8 cellular contexts compared by ENCODE assay signal in the genomic region with DNA sequence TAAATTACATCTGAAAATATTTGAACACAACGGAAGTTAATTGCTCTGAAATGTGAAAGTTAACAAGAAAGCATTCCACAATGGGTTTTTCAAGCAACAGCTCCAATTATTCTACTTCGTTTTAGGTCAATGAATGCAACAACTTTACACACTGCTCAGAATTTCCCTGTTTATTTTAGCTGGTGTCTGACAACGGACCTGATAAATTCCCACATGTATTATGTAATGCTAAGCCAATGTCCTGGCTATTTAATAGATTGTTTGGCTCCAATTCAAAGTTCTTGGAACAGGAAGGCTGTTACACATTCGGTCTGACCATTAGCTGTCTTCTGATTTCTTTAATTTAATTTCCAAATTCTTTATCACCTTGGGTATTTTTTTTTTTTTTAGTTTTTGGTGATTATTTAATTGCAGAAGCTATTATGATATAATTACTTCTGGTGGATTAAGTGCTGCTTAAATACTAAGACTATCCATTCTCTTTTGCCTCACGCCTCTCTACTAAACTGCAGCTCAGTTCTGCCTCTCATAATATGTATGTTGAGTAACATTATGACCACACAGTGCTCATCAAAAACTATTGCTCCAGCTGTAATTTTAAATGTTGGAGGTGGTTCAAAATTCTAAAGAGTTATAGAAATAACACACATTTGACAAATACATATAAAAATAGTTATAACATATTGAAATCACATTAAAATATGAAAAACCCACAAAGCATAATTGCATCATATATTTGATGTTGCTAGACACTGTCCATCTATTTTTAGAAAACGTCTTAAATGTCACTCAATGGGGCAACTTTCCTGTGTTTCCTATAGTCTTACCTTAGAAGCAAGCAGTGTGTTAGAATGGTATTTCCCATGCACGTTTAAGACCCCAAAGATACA. TPM values are rescaled to one million over a fixed set of nuclear protein-coding genes. Genes with fewer than 3 reads are reported as not detected.
DNase-seq lines count a peak whose midpoint lies in the region; ATAC-seq, FAIRE-seq and TF ChIP-seq lines count a peak whose summit lies in the region.
"Had no signal": no experiment of that assay in that cellular context is flagged by ENCODE, and none has a peak within 500 bp of the region (broad histone marks: within the 10 kb centered on the region; RNA-seq: fewer than 3 reads in every experiment).

No MANE protein-coding gene starts in this region.

- TF ChIP-seq CTCF in LNCaP clone FGC (IDR thresholded peaks at IDR 0.05; ENCODE audit: control insufficient read depth, extremely low read depth, insufficient read depth) (no peak), thyroid gland (IDR thresholded peaks at IDR 0.05) (no peak)

- intact Hi-C loops in thyroid gland (cut with DNase I), result no loop called here

- FAIRE-seq in islet of Langerhans (lab: Jason Lieb, UNC), result peak; percentile 62

- no peaks in the 10 kb centered on the region for H3K9me3 ChIP-seq in thyroid gland

- no peak overlapping the region for H3K4me3 ChIP-seq in LNCaP clone FGC (ENCODE audit: low read depth, low read length)
- H3K4me3 ChIP-seq in thyroid gland (replicated peaks in 1 of 3), result peak overlapping the region in 1 of 3 donors; percentile 9

- 33% methylated on average over 7 of the region's 7 CpGs for WGBS in thyroid gland, 2 donors

- H3K27ac ChIP-seq in thyroid gland, result peak overlapping the region; percentile 43 to 67 (median 57)
- H3K27ac ChIP-seq: VCaP had no signal

- H3K36me3 ChIP-seq in thyroid gland, result peaks cover 0 to 9% of the 10 kb centered on the region in 2 donors

- H3K27me3 ChIP-seq in thyroid gland, result no peaks in the 10 kb centered on the region

- ATAC-seq in HG03280 (IDR thresholded peaks at IDR 0.05; ENCODE audit: unreplicated experiment), result no peak

- H3K4me1 ChIP-seq in thyroid gland, result peaks cover 10 to 14% of the 10 kb centered on the region in 2 donors

- TF ChIP-seq POLR2A in thyroid gland (IDR thresholded peaks at IDR 0.05), result no peak

- DNase-seq in LNCaP clone FGC (ENCODE audit: low read depth) (peak; percentile 70), amniotic epithelial cell (ENCODE audit: low read depth) (peak; percentile 15), thyroid gland (no peak), NCI-H1436 (lab: John Stamatoyannopoulos, UW) (no peak)
- no peak for DNase-seq in activated effector memory CD4-positive, alpha-beta T cell treated with anti-CD3 and anti-CD28 coated beads, Interleukin-2, amount 50 U/mL, for 16 hours

RNA-seq across cellular contexts. Expression of a gene that starts 57.8 kb away (rescaled TPM):
- 10 to 100 TPM; 51.0 to 78.6 (median 65.7) TPM for total RNA-seq in thyroid gland

Comparison
In these comparisons a context has a peak if more than half of its experiments do, and no peak if none do; other contexts are left out.
1. DNase-seq: peak in LNCaP clone FGC (single experiment) and amniotic epithelial cell (single experiment); none in thyroid gland (0 of 2), NCI-H1436 (single experiment) and activated effector memory CD4-positive, alpha-beta T cell treated with anti-CD3 and anti-CD28 coated beads, Interleukin-2, amount 50 U/mL, for 16 hours (single experiment).